In the genomic region with DNA sequence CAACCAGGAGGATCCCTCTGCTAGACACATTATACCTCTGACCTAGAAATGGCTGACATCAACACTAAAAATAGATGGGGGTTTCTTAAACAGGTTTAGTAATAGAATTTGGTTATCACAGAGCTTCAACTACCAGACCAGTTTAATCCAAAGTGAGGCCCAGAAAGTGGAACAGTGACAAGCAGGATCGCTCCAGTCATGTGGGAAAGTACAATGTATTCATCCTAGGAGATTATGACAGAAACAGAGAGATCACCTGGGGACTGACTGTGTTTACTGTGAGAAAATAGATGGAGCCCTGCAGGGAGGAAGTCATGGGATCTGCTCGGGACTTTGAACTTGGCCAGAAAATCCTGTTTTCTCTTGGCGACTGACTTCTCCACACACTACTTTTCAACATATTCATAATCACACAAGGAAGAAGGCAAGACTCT, we compare ENCODE assay signal across 21 cellular contexts.
A peak's percentile ranks its signal among the peaks of the same experiment; 100 is the strongest.
DNase-seq lines count a peak whose midpoint lies in the region; ATAC-seq and TF ChIP-seq lines count a peak whose summit lies in the region.
"Had no signal": no experiment of that assay in that cellular context is flagged by ENCODE, and none has a peak within 500 bp of the region (broad histone marks: within the 10 kb centered on the region; RNA-seq: fewer than 3 reads in every experiment).

No MANE protein-coding gene starts in this region.

- no peaks in the 10 kb centered on the region for H3K9me3 ChIP-seq in WERI-Rb-1 (ENCODE audit: severe bottlenecking)
- H3K9me3 ChIP-seq: Peyer's patch had no signal

- peak; percentile 66 for DNase-seq in DMS53 (lab: John Stamatoyannopoulos, UW)
- DNase-seq in WERI-Rb-1: peak; percentile 7
- DNase-seq in mucosa of gallbladder (ENCODE audit: low spot score): peak; percentile 78
- no peak for DNase-seq in AG08395 (ENCODE audit: low spot score)
- no peak for DNase-seq in NK-92 treated with Interleukin-12 subunit alpha and Interleukin-12 subunit beta, amount 100 ng/mL, for 24 hours (lab: John Stamatoyannopoulos, UW)
- DNase-seq in KG1 (lab: John Stamatoyannopoulos, UW): no peak
- DNase-seq: activated gamma-delta T cell treated with Interleukin-2 at 50 U/mL for 16 hours; CD8-positive, alpha-beta T cell; GM23248; Kasumi-1; left cardiac atrium; natural killer cell; NCI-H1694; Peyer's patch; right cardiac atrium; stimulated activated CD4-positive, alpha-beta T cell treated with anti-CD3 and anti-CD28 coated beads, Interleukin-2, amount 100 ng/mL, for 48 hours; stimulated activated CD8-positive, alpha-beta memory T cell treated with anti-CD3 and anti-CD28 coated beads, Interleukin-4, amount 100 ng/mL, for 48 hours; T-cell had no signal

- H3K4me3 ChIP-seq in WERI-Rb-1 (ENCODE audit: low read depth, low read length): no peak overlapping the region
- H3K4me3 ChIP-seq: GM23248, Peyer's patch had no signal

- peak; percentile 84 for ATAC-seq in HG02610 (IDR thresholded peaks at IDR 0.05; ENCODE audit: unreplicated experiment)
- no peak for ATAC-seq in GM19455 (IDR thresholded peaks at IDR 0.05; ENCODE audit: unreplicated experiment)
- ATAC-seq: CD8-positive, alpha-beta T cell; natural killer cell; right cardiac atrium; T-cell; WTC11 had no signal

- H3K36me3 ChIP-seq in WERI-Rb-1: no peaks in the 10 kb centered on the region
- H3K36me3 ChIP-seq: Peyer's patch had no signal

- H3K27me3 ChIP-seq in WERI-Rb-1 (ENCODE audit: insufficient read depth, low read depth, severe bottlenecking): no peaks in the 10 kb centered on the region
- H3K27me3 ChIP-seq: Peyer's patch had no signal

- H3K27ac ChIP-seq in WERI-Rb-1: no peak overlapping the region
- H3K27ac ChIP-seq: GM23248, Peyer's patch had no signal

- no peak for TF ChIP-seq CTCF in WERI-Rb-1 (IDR thresholded peaks at IDR 0.05; ENCODE audit: low read depth, low read length)

Comparison
In these comparisons a context has a peak if more than half of its experiments do, and no peak if none do; other contexts are left out.
1. DNase-seq: peak in DMS53 (single experiment), WERI-Rb-1 (single experiment) and mucosa of gallbladder (single experiment); none in AG08395 (single experiment), NK-92 treated with Interleukin-12 subunit alpha and Interleukin-12 subunit beta, amount 100 ng/mL, for 24 hours (single experiment) and KG1 (single experiment).